ENCODE assay signal across 26 cellular contexts in genomic region chr1:233144434-233144833, GRCh38.
"Had no signal": no experiment of that assay in that cellular context is flagged by ENCODE, and none has a peak within 500 bp of the region (broad histone marks: within the 10 kb centered on the region; RNA-seq: fewer than 3 reads in every experiment).

No MANE protein-coding gene starts in this region.

- H3K36me3 ChIP-seq: esophagus squamous epithelium, gastrocnemius medialis, lower lobe of right lung, ovary, thoracic aorta, transverse colon, upper lobe of right lung, uterus had no signal

- H3K27ac ChIP-seq: esophagus squamous epithelium, gastrocnemius medialis, lower lobe of right lung, ovary, psoas muscle, skin epidermis, spleen, thoracic aorta, transverse colon, upper lobe of right lung, uterus had no signal

- FAIRE-seq: endometrium, keratinocyte had no signal

- H3K9me3 ChIP-seq: esophagus squamous epithelium, gastrocnemius medialis, lower lobe of right lung, ovary, psoas muscle, spleen, thoracic aorta, transverse colon, upper lobe of right lung, uterus had no signal

- ATAC-seq: effector memory CD8-positive, alpha-beta T cell; gastrocnemius medialis; left ventricle myocardium superior; lower lobe of right lung; naive thymus-derived CD8-positive, alpha-beta T cell; psoas muscle; right cardiac atrium; stimulated activated naive B cell treated with anti-CD40 and anti-IgM and Interleukin-4, amounts not matched to agents 10 μg/mL and 1 μg/mL and 100 μg/mL, for 72 hours; upper lobe of right lung had no signal

- H3K27me3 ChIP-seq: esophagus squamous epithelium, gastrocnemius medialis, ovary, spleen, transverse colon, upper lobe of right lung, uterus had no signal

- DNase-seq: cortex of kidney; effector memory CD8-positive, alpha-beta T cell; erythroblast; esophagus squamous epithelium; foreskin fibroblast; gastrocnemius medialis; head of caudate nucleus; left ventricle myocardium superior; lower lobe of right lung; naive thymus-derived CD8-positive, alpha-beta T cell; nephron progenitor cell; occipital lobe; ovary; posterior cingulate gyrus; psoas muscle; right cardiac atrium; spleen; stimulated activated CD4-positive, alpha-beta T cell treated with anti-CD3 and anti-CD28 coated beads, Interleukin-4, amount 100 ng/mL, for 4 hours; stimulated activated naive B cell treated with anti-CD40 and anti-IgM and Interleukin-4, amounts not matched to agents 10 μg/mL and 1 μg/mL and 100 μg/mL, for 72 hours; transverse colon; upper lobe of right lung; uterus had no signal

- H3K4me1 ChIP-seq: gastrocnemius medialis, lower lobe of right lung, psoas muscle, transverse colon, upper lobe of right lung, uterus had no signal

- H3K4me3 ChIP-seq: esophagus squamous epithelium, gastrocnemius medialis, lower lobe of right lung, ovary, psoas muscle, skin epidermis, spleen, thoracic aorta, transverse colon, upper lobe of right lung, uterus had no signal
